In the genomic region with DNA sequence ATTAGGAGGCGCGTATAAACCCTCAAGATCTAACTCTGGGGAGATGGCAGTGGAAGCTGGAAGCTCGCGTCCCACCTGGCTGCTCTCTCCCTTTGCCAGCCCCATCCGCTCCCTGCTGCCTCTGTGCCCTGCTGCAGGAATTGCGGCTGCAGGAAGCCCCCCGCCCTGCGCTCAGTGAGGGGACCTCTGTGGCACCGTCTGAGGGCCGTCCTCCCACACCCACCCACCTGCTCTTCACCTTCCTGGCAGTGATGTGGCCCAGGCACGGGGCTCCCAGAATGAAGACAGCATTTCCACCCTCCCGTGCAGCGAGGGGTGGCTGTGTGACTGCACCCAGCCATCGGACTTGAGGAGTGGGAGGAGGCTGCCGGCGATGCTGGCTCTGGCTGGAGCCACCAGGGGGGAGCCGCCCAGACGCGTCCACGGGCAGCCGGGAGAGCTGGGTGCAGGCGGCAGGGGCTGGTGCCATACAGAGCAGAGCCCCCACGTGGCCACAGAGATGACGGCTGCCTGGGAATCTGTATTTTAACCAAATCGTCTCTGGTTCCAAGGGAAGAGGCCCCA, we compare ENCODE assay signal across 2 cellular contexts.
TF ChIP-seq lines count a peak whose summit lies in the region.

No MANE protein-coding gene starts in this region.

TF ChIP-seq in HCT116, 20 proteins besides CTCF, POLR2A, EP300 and RAD21:
- TF ChIP-seq EZH2 (IDR thresholded peaks at IDR 0.05): no peak
- TF ChIP-seq POLR2AphosphoS5 (IDR thresholded peaks at IDR 0.05; ENCODE audit: low read depth, low read length): no peak
- no peak for TF ChIP-seq TCF7L2 (IDR thresholded peaks at IDR 0.05; ENCODE audit: borderline replicate concordance, extremely low read depth, insufficient read depth, insufficient read length)
- TF ChIP-seq, protein P1, sequence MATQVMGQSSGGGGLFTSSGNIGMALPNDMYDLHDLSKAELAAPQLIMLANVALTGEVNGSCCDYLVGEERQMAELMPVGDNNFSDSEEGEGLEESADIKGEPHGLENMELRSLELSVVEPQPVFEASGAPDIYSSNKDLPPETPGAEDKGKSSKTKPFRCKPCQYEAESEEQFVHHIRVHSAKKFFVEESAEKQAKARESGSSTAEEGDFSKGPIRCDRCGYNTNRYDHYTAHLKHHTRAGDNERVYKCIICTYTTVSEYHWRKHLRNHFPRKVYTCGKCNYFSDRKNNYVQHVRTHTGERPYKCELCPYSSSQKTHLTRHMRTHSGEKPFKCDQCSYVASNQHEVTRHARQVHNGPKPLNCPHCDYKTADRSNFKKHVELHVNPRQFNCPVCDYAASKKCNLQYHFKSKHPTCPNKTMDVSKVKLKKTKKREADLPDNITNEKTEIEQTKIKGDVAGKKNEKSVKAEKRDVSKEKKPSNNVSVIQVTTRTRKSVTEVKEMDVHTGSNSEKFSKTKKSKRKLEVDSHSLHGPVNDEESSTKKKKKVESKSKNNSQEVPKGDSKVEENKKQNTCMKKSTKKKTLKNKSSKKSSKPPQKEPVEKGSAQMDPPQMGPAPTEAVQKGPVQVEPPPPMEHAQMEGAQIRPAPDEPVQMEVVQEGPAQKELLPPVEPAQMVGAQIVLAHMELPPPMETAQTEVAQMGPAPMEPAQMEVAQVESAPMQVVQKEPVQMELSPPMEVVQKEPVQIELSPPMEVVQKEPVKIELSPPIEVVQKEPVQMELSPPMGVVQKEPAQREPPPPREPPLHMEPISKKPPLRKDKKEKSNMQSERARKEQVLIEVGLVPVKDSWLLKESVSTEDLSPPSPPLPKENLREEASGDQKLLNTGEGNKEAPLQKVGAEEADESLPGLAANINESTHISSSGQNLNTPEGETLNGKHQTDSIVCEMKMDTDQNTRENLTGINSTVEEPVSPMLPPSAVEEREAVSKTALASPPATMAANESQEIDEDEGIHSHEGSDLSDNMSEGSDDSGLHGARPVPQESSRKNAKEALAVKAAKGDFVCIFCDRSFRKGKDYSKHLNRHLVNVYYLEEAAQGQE (IDR thresholded peaks at IDR 0.05; ENCODE audit: low read depth): no peak
- TF ChIP-seq, protein P2, sequence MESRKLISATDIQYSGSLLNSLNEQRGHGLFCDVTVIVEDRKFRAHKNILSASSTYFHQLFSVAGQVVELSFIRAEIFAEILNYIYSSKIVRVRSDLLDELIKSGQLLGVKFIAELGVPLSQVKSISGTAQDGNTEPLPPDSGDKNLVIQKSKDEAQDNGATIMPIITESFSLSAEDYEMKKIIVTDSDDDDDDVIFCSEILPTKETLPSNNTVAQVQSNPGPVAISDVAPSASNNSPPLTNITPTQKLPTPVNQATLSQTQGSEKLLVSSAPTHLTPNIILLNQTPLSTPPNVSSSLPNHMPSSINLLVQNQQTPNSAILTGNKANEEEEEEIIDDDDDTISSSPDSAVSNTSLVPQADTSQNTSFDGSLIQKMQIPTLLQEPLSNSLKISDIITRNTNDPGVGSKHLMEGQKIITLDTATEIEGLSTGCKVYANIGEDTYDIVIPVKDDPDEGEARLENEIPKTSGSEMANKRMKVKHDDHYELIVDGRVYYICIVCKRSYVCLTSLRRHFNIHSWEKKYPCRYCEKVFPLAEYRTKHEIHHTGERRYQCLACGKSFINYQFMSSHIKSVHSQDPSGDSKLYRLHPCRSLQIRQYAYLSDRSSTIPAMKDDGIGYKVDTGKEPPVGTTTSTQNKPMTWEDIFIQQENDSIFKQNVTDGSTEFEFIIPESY (IDR thresholded peaks at IDR 0.05; ENCODE audit: extremely low read depth, insufficient replicate concordance, low read length): no peak
- TF ChIP-seq SRF (IDR thresholded peaks at IDR 0.05; ENCODE audit: low read depth): no peak
- TF ChIP-seq SIN3A (IDR thresholded peaks at IDR 0.05; ENCODE audit: low read depth): no peak
- no peak for TF ChIP-seq CEBPB (IDR thresholded peaks at IDR 0.05; ENCODE audit: low read depth)
- TF ChIP-seq EZH2phosphoT487 (IDR thresholded peaks at IDR 0.05; ENCODE audit: borderline replicate concordance): no peak
- TF ChIP-seq ELF1 (IDR thresholded peaks at IDR 0.05; ENCODE audit: borderline replicate concordance, low read depth): no peak
- TF ChIP-seq, protein P3, sequence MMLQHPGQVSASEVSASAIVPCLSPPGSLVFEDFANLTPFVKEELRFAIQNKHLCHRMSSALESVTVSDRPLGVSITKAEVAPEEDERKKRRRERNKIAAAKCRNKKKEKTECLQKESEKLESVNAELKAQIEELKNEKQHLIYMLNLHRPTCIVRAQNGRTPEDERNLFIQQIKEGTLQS (IDR thresholded peaks at IDR 0.05): no peak
- TF ChIP-seq JUND (IDR thresholded peaks at IDR 0.05): no peak

TF ChIP-seq in H1, 55 proteins besides CTCF, POLR2A, EP300 and RAD21:
- no peak for TF ChIP-seq SIRT6 (IDR thresholded peaks at IDR 0.05; ENCODE audit: low read length)
- TF ChIP-seq TAF1 (IDR thresholded peaks at IDR 0.05; ENCODE audit: low read depth, low read length): no peak
- TF ChIP-seq TEAD4 (IDR thresholded peaks at IDR 0.05; ENCODE audit: low read depth, low read length): no peak
- no peak for TF ChIP-seq KDM5A (IDR thresholded peaks at IDR 0.05; ENCODE audit: low read length)
- TF ChIP-seq SP4 (IDR thresholded peaks at IDR 0.05; ENCODE audit: low read length): no peak
- TF ChIP-seq KDM4A (IDR thresholded peaks at IDR 0.05; ENCODE audit: low read depth, low read length, severe bottlenecking): no peak
- TF ChIP-seq ZNF274 (IDR thresholded peaks at IDR 0.05; ENCODE audit: borderline replicate concordance, extremely low read depth, low read length): no peak
- TF ChIP-seq, protein P4, sequence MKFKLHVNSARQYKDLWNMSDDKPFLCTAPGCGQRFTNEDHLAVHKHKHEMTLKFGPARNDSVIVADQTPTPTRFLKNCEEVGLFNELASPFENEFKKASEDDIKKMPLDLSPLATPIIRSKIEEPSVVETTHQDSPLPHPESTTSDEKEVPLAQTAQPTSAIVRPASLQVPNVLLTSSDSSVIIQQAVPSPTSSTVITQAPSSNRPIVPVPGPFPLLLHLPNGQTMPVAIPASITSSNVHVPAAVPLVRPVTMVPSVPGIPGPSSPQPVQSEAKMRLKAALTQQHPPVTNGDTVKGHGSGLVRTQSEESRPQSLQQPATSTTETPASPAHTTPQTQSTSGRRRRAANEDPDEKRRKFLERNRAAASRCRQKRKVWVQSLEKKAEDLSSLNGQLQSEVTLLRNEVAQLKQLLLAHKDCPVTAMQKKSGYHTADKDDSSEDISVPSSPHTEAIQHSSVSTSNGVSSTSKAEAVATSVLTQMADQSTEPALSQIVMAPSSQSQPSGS (IDR thresholded peaks at IDR 0.05; ENCODE audit: low read length): no peak
- TF ChIP-seq NANOG (IDR thresholded peaks at IDR 0.05; ENCODE audit: insufficient read depth, low read depth, low read length, poor library complexity, severe bottlenecking): no peak
